Comparison of ENCODE assay signal across 12 cellular contexts in the genomic region with DNA sequence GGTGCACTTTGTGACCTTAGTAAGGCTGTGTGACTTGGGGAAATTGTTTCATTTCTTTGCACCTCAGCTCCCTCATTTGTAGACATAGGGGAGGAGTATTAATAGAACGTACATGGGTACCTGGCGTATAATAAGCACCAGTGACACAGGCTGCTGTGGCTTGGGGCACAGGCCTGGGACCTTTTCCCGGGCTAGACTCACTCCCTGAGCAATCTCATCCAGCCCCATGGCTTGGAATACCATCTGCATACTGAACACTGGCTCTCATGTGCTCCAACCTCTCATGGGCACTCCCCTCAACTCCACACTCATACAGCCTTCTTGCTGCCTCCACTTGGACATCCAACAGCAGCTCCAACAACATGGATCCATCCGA. TPM values are rescaled to one million over a fixed set of nuclear protein-coding genes. Genes with fewer than 3 reads are reported as not detected.
A peak's percentile ranks its signal among the peaks of the same experiment; 100 is the strongest.
DNase-seq lines count a peak whose midpoint lies in the region; TF ChIP-seq lines count a peak whose summit lies in the region.
"Had no signal": no experiment of that assay in that cellular context is flagged by ENCODE, and none has a peak within 500 bp of the region (broad histone marks: within the 10 kb centered on the region; RNA-seq: fewer than 3 reads in every experiment).

No MANE protein-coding gene starts in this region.

- H3K36me3 ChIP-seq in ACC112 (ENCODE audit: insufficient read depth, low read length) (no peaks in the 10 kb centered on the region), left ventricle myocardium inferior (no peaks in the 10 kb centered on the region), prostate gland (no peaks in the 10 kb centered on the region)

- no peaks in the 10 kb centered on the region for H3K9me3 ChIP-seq in left ventricle myocardium inferior (replicated peaks)
- no peaks in the 10 kb centered on the region for H3K9me3 ChIP-seq in prostate gland

- H3K27ac ChIP-seq in ACC112 (ENCODE audit: low read depth, low read length) (peak overlapping the region; percentile 97), angular gyrus (ENCODE audit: low read depth, low read length) (peak overlapping the region; percentile 79), left ventricle myocardium inferior (replicated peaks) (peak overlapping the region; percentile 99), prostate gland (peak overlapping the region; percentile 71 to 87)

- DNase-seq in left ventricle myocardium inferior (no peak), prostate gland (ENCODE audit: low spot score) (no peak), NCI-H69 (lab: John Stamatoyannopoulos, UW) (no peak), NCI-H2029 treated with DMSO at 0.1 percent for 48 hours (lab: John Stamatoyannopoulos, UW) (no peak)
- DNase-seq in stimulated activated CD4-positive, alpha-beta T cell treated with anti-CD3 and anti-CD28 coated beads, Interleukin-1b, Interleukin-23, amount 100 ng/mL, for 48 hours: no peak
- DNase-seq in stimulated activated CD4-positive, alpha-beta T cell treated with anti-CD3 and anti-CD28 coated beads, Interleukin-4, amount 100 ng/mL, for 4 hours: no peak
- DNase-seq: activated naive CD8-positive, alpha-beta T cell treated with anti-CD3 and anti-CD28 coated beads, Interleukin-2, amount 50 U/mL, for 24 hours; DND-41; stimulated activated CD4-positive, alpha-beta T cell treated with anti-CD3 and anti-CD28 coated beads, Interleukin-2, amount 100 ng/mL, for 48 hours; stimulated activated naive CD8-positive, alpha-beta T cell treated with anti-CD3 and anti-CD28 coated beads, Interleukin-15, amount 100 ng/mL, for 72 hours had no signal

- intact Hi-C loops in left ventricle myocardium inferior (cut with micrococcal nuclease): no loop called here
- intact Hi-C loops in prostate gland (cut with DNase I): loop anchor here (5.0 kb wide), 2 partner anchors 36 to 96 kb away; partner anchors contain the start of gene VEZF1

- H3K27me3 ChIP-seq in ACC112 (ENCODE audit: insufficient read depth, low read length) (no peaks in the 10 kb centered on the region), left ventricle myocardium inferior (ENCODE audit: low read depth) (no peaks in the 10 kb centered on the region), prostate gland (replicated peaks; ENCODE audit: insufficient read depth) (no peaks in the 10 kb centered on the region)

- peaks cover 59% of the 10 kb centered on the region for H3K4me1 ChIP-seq in ACC112 (ENCODE audit: control insufficient read depth, insufficient read depth, low read length, unreplicated experiment)
- H3K4me1 ChIP-seq in left ventricle myocardium inferior: peaks cover 80% of the 10 kb centered on the region
- peaks cover 30% of the 10 kb centered on the region for H3K4me1 ChIP-seq in prostate gland (replicated peaks)

- 62% methylated on average over 4 of the region's 4 CpGs for WGBS in prostate gland

- TF ChIP-seq CTCF in left ventricle myocardium inferior (IDR thresholded peaks at IDR 0.05; ENCODE audit: borderline replicate concordance) (no peak), prostate gland (IDR thresholded peaks at IDR 0.05) (no peak)

- no peak overlapping the region for H3K4me3 ChIP-seq in ACC112 (ENCODE audit: low read depth, low read length)
- H3K4me3 ChIP-seq in left ventricle myocardium inferior: no peak overlapping the region
- no peak overlapping the region for H3K4me3 ChIP-seq in prostate gland

- no peak for TF ChIP-seq POLR2A in prostate gland (IDR thresholded peaks at IDR 0.05)

- H3K79me2 ChIP-seq in ACC112 (ENCODE audit: control insufficient read depth, insufficient read depth, low read length, unreplicated experiment): peaks cover 30% of the 10 kb centered on the region

- no peak overlapping the region for H2AFZ ChIP-seq in ACC112 (ENCODE audit: low read length, unreplicated experiment)

RNA-seq across cellular contexts. Expression of gene MRPS23, which starts 41.0 kb away (rescaled TPM):
- 89.4 TPM for total RNA-seq in left ventricle myocardium inferior
- 10 to 100 TPM; 29.0 to 43.1 TPM for total RNA-seq in prostate gland
